In the genomic region with DNA sequence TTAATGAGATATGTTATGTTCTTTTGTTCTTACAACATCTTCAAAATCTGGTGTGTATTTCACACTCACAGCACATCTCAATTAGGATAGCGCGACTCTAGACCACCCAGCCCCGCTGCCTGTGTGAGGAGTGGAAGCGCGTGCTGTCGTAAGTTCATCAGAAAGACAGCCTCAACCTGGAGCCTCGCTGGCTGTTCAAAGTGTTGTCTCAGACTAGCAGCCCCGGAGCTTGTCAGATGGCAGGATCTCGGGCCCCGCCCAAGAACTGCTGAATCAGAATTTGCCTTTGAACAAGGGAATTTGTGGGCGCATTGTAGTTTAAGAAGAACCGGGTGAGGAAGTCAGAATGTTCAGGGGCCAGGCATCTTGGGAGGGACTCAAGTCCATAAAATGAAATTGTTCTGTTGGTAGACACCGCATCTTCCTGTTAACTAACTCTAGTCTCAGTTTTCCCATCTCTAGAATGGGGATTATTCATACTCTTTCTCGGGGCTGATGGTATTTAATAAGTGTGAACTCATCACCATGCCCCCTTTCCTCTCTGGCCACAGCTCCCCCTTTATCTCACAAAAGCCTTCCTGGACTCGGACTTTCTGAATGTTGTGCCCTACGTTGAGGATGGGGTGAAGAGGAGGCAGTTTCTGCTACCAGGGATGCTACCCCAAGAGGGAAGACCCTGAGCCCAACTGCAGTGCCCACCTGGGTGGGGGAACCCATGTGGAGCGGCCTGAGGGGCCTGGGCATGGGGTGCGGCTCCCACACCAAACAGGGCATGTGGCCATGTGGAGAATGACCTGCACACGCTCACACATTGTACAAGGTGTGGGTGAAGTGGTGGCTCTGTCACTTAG, we compare ENCODE assay signal across 10 cellular contexts. TPM values are rescaled to one million over a fixed set of nuclear protein-coding genes. Genes with fewer than 3 reads are reported as not detected.
A peak's percentile ranks its signal among the peaks of the same experiment; 100 is the strongest.
DNase-seq lines count a peak whose midpoint lies in the region; ATAC-seq, FAIRE-seq and TF ChIP-seq lines count a peak whose summit lies in the region.
"Had no signal": no experiment of that assay in that cellular context is flagged by ENCODE, and none has a peak within 500 bp of the region (broad histone marks: within the 10 kb centered on the region; RNA-seq: fewer than 3 reads in every experiment).

No MANE protein-coding gene starts in this region.

- ATAC-seq in psoas muscle = no peak

- H3K9me3 ChIP-seq in astrocyte (ENCODE audit: insufficient read depth, low read depth, low read length) = no peaks in the 10 kb centered on the region
- H3K9me3 ChIP-seq in psoas muscle = no peaks in the 10 kb centered on the region

- H3K4me2 ChIP-seq in astrocyte (ENCODE audit: low read length) = no peak overlapping the region
- H3K4me2 ChIP-seq: PC-9 had no signal

- DNase-seq in CD14-positive monocyte (ENCODE audit: low spot score) (peak; percentile 79), astrocyte (ENCODE audit: low read depth) (no peak), mucosa of gallbladder (ENCODE audit: low spot score) (no peak), psoas muscle (no peak), NCI-H774 (lab: John Stamatoyannopoulos, UW) (no peak), foreskin fibroblast (no peak)
- peak; percentile 9 to 50 (median 18) for DNase-seq in activated CD4-positive, CD25-positive, alpha-beta regulatory T cell (lab: John Stamatoyannopoulos, UW)
- DNase-seq in stimulated activated CD4-positive, alpha-beta T cell treated with anti-CD3 and anti-CD28 coated beads, Interleukin-15, amount 100 ng/mL, for 1 hour (ENCODE audit: low read depth in 1 of 2, low spot score in 1 of 2) = peak; percentile 42 to 60
- DNase-seq: DMS 273 treated with DMSO at 0.1 percent for 48 hours had no signal

- no peaks in the 10 kb centered on the region for H4K20me1 ChIP-seq in astrocyte (ENCODE audit: insufficient read depth, low read length)

- H3K4me1 Mint-ChIP-seq in CD14-positive monocyte (peaks cover 64% of the 10 kb centered on the region), astrocyte (ENCODE audit: low read depth, unreplicated experiment) (peaks cover 55% of the 10 kb centered on the region)

- H3K9ac ChIP-seq in astrocyte (ENCODE audit: low read length) = no peak overlapping the region

- FAIRE-seq in astrocyte (lab: Jason Lieb, UNC) = no peak

- 93 to 96% (median 94%) methylated on average over 19 of the region's 19 CpGs for WGBS in psoas muscle, 3 donors

- intact Hi-C loops in CD14-positive monocyte (cut with micrococcal nuclease) = loop anchor here in 1 of 2 donors (5.0 to 10.0 kb wide), 3 partner anchors 37 to 175 kb away; partner anchors contain the start of gene ARL8B
- intact Hi-C loops in psoas muscle (cut with DNase I) = loop anchor here (2.0 to 10.0 kb wide), 3 partner anchors 25 to 305 kb away; no protein-coding TSS in a partner anchor

- H3K79me2 ChIP-seq in astrocyte (ENCODE audit: insufficient read depth, low read length) = no peaks in the 10 kb centered on the region

- H3K27ac Mint-ChIP-seq in CD14-positive monocyte = peak overlapping the region; percentile 81 to 93 (median 88)
- peak overlapping the region; percentile 21 for H3K27ac Mint-ChIP-seq in astrocyte (ENCODE audit: unreplicated experiment)

- H3K9me3 Mint-ChIP-seq in CD14-positive monocyte = no peaks in the 10 kb centered on the region
- no peaks in the 10 kb centered on the region for H3K9me3 Mint-ChIP-seq in astrocyte (ENCODE audit: unreplicated experiment)

- peaks cover 0 to 2% (median 0%) of the 10 kb centered on the region in 3 donors for H3K27me3 Mint-ChIP-seq in CD14-positive monocyte (ENCODE audit: low read depth in 3 of 3)
- H3K27me3 Mint-ChIP-seq in astrocyte (ENCODE audit: low read depth, unreplicated experiment) = no peaks in the 10 kb centered on the region

- H3K4me3 ChIP-seq in astrocyte (ENCODE audit: insufficient read depth, low read depth, low read length) (no peak overlapping the region), psoas muscle (no peak overlapping the region), foreskin fibroblast (ENCODE audit: low read depth in 1 of 2, low read length in 2 of 2) (no peak overlapping the region)
- H3K4me3 ChIP-seq: PC-9 had no signal

- H3K36me3 ChIP-seq in astrocyte (ENCODE audit: insufficient read depth, low read length) (no peaks in the 10 kb centered on the region), psoas muscle (ENCODE audit: insufficient read depth in 1 of 2, low read depth in 1 of 2) (no peaks in the 10 kb centered on the region)

- peak overlapping the region in 1 of 2 donors; percentile 37 for H3K4me3 Mint-ChIP-seq in CD14-positive monocyte
- H3K4me3 Mint-ChIP-seq in astrocyte (ENCODE audit: unreplicated experiment) = no peak overlapping the region

- H3K4me1 ChIP-seq in astrocyte (ENCODE audit: insufficient read depth, low read length) (peaks cover 47% of the 10 kb centered on the region), psoas muscle (peaks cover 24% of the 10 kb centered on the region)

- H3K27ac ChIP-seq in astrocyte (ENCODE audit: low read depth, low read length) = no peak overlapping the region
- H3K27ac ChIP-seq in psoas muscle = no peak overlapping the region

- H3K36me3 Mint-ChIP-seq in CD14-positive monocyte (peaks cover 0 to 8% of the 10 kb centered on the region in 2 donors), astrocyte (ENCODE audit: low read depth, unreplicated experiment) (no peaks in the 10 kb centered on the region)

- H2AFZ ChIP-seq in astrocyte (ENCODE audit: low read depth, low read length) = no peak overlapping the region
- H2AFZ ChIP-seq: PC-9 had no signal

- H3K27me3 ChIP-seq in astrocyte (ENCODE audit: insufficient read depth, low read length) (no peaks in the 10 kb centered on the region), psoas muscle (ENCODE audit: insufficient read depth in 3 of 3, low read length in 2 of 3) (no peaks in the 10 kb centered on the region)

- TF ChIP-seq CTCF in CD14-positive monocyte (IDR thresholded peaks at IDR 0.05) = no peak
- TF ChIP-seq CTCF in astrocyte (IDR thresholded peaks at IDR 0.05; ENCODE audit: insufficient read depth, low read depth, low read length) = no peak
- no peak for TF ChIP-seq CTCF in psoas muscle (IDR thresholded peaks at IDR 0.05)
- TF ChIP-seq CTCF in foreskin fibroblast (IDR thresholded peaks at IDR 0.05; ENCODE audit: low read depth, low read length) = no peak

RNA-seq across cellular contexts. Expression of gene BHLHE40, which starts 40.4 kb away (rescaled TPM):
- polyA plus RNA-seq in CD14-positive monocyte (10 to 100 TPM; 20.2 to 23.4 TPM), psoas muscle (10 to 100 TPM; 16.7 to 65.1 (median 33.5) TPM)
- total RNA-seq in astrocyte (156 and 185 TPM in 2 replicates), mucosa of gallbladder (56.5 TPM), psoas muscle (100 to 1,000 TPM in 1 of 4 donors, 10 to 100 TPM in 3; 22.7 to 143 (median 77.0) TPM)

Comparison
In these comparisons a context has a peak if more than half of its experiments do, and no peak if none do; other contexts are left out.
1. DNase-seq: peak in CD14-positive monocyte (single experiment), activated CD4-positive, CD25-positive, alpha-beta regulatory T cell (4 of 4) and stimulated activated CD4-positive, alpha-beta T cell treated with anti-CD3 and anti-CD28 coated beads, Interleukin-15, amount 100 ng/mL, for 1 hour (2 of 2); none in astrocyte (single experiment), mucosa of gallbladder (single experiment), psoas muscle (0 of 2), NCI-H774 (single experiment) and foreskin fibroblast (0 of 2).